7 cellular contexts compared by ENCODE assay signal in the genomic region with DNA sequence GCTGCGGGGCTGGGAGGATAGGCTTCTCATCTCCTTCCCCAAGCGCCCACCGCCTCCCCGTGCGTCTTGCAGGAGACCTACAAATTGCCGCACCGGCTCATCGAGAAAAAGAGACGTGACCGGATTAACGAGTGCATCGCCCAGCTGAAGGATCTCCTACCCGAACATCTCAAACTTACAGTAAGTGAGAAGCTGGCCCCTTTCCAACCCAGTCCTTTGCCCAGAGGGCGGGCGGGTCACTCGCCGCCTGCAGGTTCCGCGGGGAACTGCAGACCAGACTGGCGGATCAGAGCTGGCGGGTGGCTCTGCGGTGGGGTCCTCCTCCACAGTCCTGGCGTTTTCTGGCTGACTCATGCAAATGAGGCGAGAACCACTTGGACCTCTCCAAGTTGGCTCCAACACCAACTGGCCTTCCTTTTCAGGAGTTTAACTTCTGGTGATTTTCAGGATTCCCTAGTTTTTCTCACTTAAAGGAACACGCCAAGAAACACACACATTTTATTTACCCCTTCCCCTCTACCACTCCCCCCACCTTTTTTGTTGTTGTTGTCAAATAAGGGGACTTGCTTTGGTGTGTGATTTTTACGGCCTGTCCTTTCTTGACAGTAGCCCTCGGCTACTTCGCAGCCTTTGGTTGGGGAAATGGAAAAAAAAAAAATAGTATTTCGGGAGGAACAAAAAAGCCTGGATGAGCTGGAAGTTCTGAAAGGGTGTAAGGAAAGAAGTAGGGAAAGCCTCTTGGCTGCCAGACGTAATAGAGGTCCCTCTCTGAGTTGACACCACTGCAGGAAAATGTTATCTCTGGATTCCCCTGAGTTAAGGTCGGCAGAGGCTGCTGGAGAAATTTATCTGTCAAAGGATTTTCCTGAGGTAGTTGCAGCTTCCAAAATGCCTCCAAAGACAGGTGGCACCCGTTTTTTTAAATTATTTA. TPM values are rescaled to one million over a fixed set of nuclear protein-coding genes. Genes with fewer than 3 reads are reported as not detected.
DNase-seq lines count a peak whose midpoint lies in the region; ATAC-seq and TF ChIP-seq lines count a peak whose summit lies in the region.

No MANE protein-coding gene starts in this region.

- H3K27me3 ChIP-seq in muscle layer of duodenum (ENCODE audit: low read depth, low read length) = no peaks in the 10 kb centered on the region

- H3K36me3 ChIP-seq in muscle layer of duodenum (ENCODE audit: control insufficient read depth in 1 of 2, insufficient read depth in 2 of 2, low read length in 2 of 2) = peaks cover 20 to 28% of the 10 kb centered on the region in 2 donors

- peak; percentile 98 to 99 for DNase-seq in activated T-cell treated with anti-CD3 and anti-CD28 coated beads, Interleukin-2, amount 50 U/mL, for 48 hours
- DNase-seq in stimulated activated CD8-positive, alpha-beta memory T cell treated with anti-CD3 and anti-CD28 coated beads, Interleukin-7, amount 100 ng/mL, for 1 hour (ENCODE audit: low read depth in 2 of 2) = peak; percentile 83 to 90

- H3K4me3 ChIP-seq in muscle layer of duodenum (ENCODE audit: low read depth in 1 of 2, low read length in 2 of 2) = peak overlapping the region; percentile 98 to 99

- H3K9me3 ChIP-seq in muscle layer of duodenum (ENCODE audit: control insufficient read depth in 1 of 2, low read length in 2 of 2) = no peaks in the 10 kb centered on the region

- H3K4me1 ChIP-seq in muscle layer of duodenum (ENCODE audit: control insufficient read depth in 1 of 2, insufficient read depth in 2 of 2, low read length in 2 of 2) = peaks cover 9 to 25% of the 10 kb centered on the region in 2 donors

- ATAC-seq in GM18502 (IDR thresholded peaks at IDR 0.05; ENCODE audit: poor library complexity, unreplicated experiment) (peak; percentile 11), HG03571 (IDR thresholded peaks at IDR 0.05; ENCODE audit: unreplicated experiment) (peak; percentile 9), esophagus mucosa (peak; percentile 12)

- H3K27ac ChIP-seq in muscle layer of duodenum (ENCODE audit: low read length) = peak overlapping the region; percentile 100

TF ChIP-seq in PFSK-1, 5 proteins besides CTCF, POLR2A, EP300 and RAD21:
- no peak for TF ChIP-seq FOXP2 (optimal IDR thresholded peaks at IDR 0.05; ENCODE audit: borderline replicate concordance, extremely low read depth, extremely low read length, insufficient read depth)
- TF ChIP-seq POLR2AphosphoS5 (IDR thresholded peaks at IDR 0.05; ENCODE audit: low read depth, low read length) = peak; percentile 56
- TF ChIP-seq, protein P1, sequence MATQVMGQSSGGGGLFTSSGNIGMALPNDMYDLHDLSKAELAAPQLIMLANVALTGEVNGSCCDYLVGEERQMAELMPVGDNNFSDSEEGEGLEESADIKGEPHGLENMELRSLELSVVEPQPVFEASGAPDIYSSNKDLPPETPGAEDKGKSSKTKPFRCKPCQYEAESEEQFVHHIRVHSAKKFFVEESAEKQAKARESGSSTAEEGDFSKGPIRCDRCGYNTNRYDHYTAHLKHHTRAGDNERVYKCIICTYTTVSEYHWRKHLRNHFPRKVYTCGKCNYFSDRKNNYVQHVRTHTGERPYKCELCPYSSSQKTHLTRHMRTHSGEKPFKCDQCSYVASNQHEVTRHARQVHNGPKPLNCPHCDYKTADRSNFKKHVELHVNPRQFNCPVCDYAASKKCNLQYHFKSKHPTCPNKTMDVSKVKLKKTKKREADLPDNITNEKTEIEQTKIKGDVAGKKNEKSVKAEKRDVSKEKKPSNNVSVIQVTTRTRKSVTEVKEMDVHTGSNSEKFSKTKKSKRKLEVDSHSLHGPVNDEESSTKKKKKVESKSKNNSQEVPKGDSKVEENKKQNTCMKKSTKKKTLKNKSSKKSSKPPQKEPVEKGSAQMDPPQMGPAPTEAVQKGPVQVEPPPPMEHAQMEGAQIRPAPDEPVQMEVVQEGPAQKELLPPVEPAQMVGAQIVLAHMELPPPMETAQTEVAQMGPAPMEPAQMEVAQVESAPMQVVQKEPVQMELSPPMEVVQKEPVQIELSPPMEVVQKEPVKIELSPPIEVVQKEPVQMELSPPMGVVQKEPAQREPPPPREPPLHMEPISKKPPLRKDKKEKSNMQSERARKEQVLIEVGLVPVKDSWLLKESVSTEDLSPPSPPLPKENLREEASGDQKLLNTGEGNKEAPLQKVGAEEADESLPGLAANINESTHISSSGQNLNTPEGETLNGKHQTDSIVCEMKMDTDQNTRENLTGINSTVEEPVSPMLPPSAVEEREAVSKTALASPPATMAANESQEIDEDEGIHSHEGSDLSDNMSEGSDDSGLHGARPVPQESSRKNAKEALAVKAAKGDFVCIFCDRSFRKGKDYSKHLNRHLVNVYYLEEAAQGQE (IDR thresholded peaks at IDR 0.05; ENCODE audit: insufficient read depth in 1 of 2, low read depth in 2 of 2, low read length in 2 of 2) = no peak
- no peak for TF ChIP-seq TAF1 (IDR thresholded peaks at IDR 0.05; ENCODE audit: borderline replicate concordance, insufficient read depth, low read length)
- TF ChIP-seq SIN3A (IDR thresholded peaks at IDR 0.05; ENCODE audit: borderline replicate concordance, insufficient read depth, low read length) = peak; percentile 83; the same call in 1 of the 2 replicates

RNA-seq across cellular contexts. Expression of gene BHLHE40, which starts 1.3 kb away (rescaled TPM):
- polyA plus RNA-seq in PFSK-1 (2012; ENCODE audit: insufficient read length, low read depth) = 37.0 TPM
- 266 TPM for total RNA-seq in esophagus mucosa

Comparison
In these comparisons a context has a peak if more than half of its experiments do, and no peak if none do; other contexts are left out.
1. Peak in every context shown above with its lines: DNase-seq, ATAC-seq, H3K4me3 ChIP-seq and H3K27ac ChIP-seq.